Comparison of ENCODE assay signal across 8 cellular contexts in genomic region chr11:75768112-75768908, GRCh38. TPM values are rescaled to one million over a fixed set of nuclear protein-coding genes. Genes with fewer than 3 reads are reported as not detected.
A peak's percentile ranks its signal among the peaks of the same experiment; 100 is the strongest.
DNase-seq lines count a peak whose midpoint lies in the region; ATAC-seq and TF ChIP-seq lines count a peak whose summit lies in the region.

Gene DGAT2, plus strand, starts transcription at chr11:75768778. Its CDS starts 214 bp downstream, at chr11:75768992.

- H3K27me3 Mint-ChIP-seq in brain: peaks cover 52% of the 10 kb centered on the region

- peak; percentile 51 for ATAC-seq in GM18861 (IDR thresholded peaks at IDR 0.05; ENCODE audit: unreplicated experiment)
- peak; percentile 68 for ATAC-seq in HG03095 (IDR thresholded peaks at IDR 0.05; ENCODE audit: unreplicated experiment)

- TF ChIP-seq CTCF in brain (conservative IDR thresholded peaks at IDR 0.05): peak; percentile 25 to 29

- peaks cover 0 to 6% (median 0%) of the 10 kb centered on the region in 5 experiments for H3K9me3 Mint-ChIP-seq in brain

- H3K36me3 Mint-ChIP-seq in brain: no peaks in the 10 kb centered on the region

- DNase-seq in 8988T (peak; percentile 94), NCI-H2107 treated with DMSO at 0.1 percent for 48 hours (lab: John Stamatoyannopoulos, UW; ENCODE audit: unreplicated experiment) (peak; percentile 53), UCSD-AML1 (lab: John Stamatoyannopoulos, UW; ENCODE audit: unreplicated experiment) (peak; percentile 62), iPS-NIHi7 (ENCODE audit: extremely low spot score) (peak; percentile 87)
- peak; percentile 76 for DNase-seq in stimulated activated CD4-positive, alpha-beta T cell treated with anti-CD3 and anti-CD28 coated beads, Interleukin-12 subunit alpha, Interleukin-12 subunit beta, amount 100 ng/mL, for 4 hours

- H3K4me3 Mint-ChIP-seq in brain: peak within 1 kb of the TSS; percentile 77 to 80 (median 79)

- H3K27ac Mint-ChIP-seq in brain: peak within 1 kb of the TSS in 1 of 5 experiments; percentile 70

- peaks cover 26% of the 10 kb centered on the region for H3K4me1 Mint-ChIP-seq in brain

RNA-seq across cellular contexts. Expression of gene DGAT2, which starts in this region (rescaled TPM):
- 21.5 TPM for polyA plus RNA-seq in brain (ENCODE audit: insufficient read depth, low read depth, low replicate concordance)

Comparison
In these comparisons a context has a peak if more than half of its experiments do, and no peak if none do; other contexts are left out.
1. Peak in every context shown above with its lines: DNase-seq and ATAC-seq.